In genomic region chr6:56954389-56955170, GRCh38 we compare ENCODE assay signal across 7 cellular contexts. TPM values are rescaled to one million over a fixed set of nuclear protein-coding genes. Genes with fewer than 3 reads are reported as not detected.
A peak's percentile ranks its signal among the peaks of the same experiment; 100 is the strongest.
DNase-seq lines count a peak whose midpoint lies in the region; ATAC-seq, FAIRE-seq and TF ChIP-seq lines count a peak whose summit lies in the region.

TSS of gene BEND6 (plus strand) at chr6:56955107. CDS start at chr6:56981811, 26,704 bp downstream.

- DNase-seq in GM10248 (ENCODE audit: extremely low spot score) (peak; percentile 63), HTR-8/SVneo (ENCODE audit: insufficient read length, low spot score) (peak; percentile 65), SKM-1 treated with dmso at 0.1 percent for 144 hours (lab: John Stamatoyannopoulos, UW; ENCODE audit: unreplicated experiment) (peak; percentile 72), caudate nucleus (lab: John Stamatoyannopoulos, UW) (peak in 58 of 61 donors; percentile 6 to 94 (median 83)), kidney (peak; percentile 80)
- peak; percentile 8 to 24 for DNase-seq in stimulated activated CD4-positive, alpha-beta T cell treated with anti-CD3 and anti-CD28 coated beads, Interleukin-12 subunit alpha, Interleukin-12 subunit beta, amount 100 ng/mL, for 24 hours (ENCODE audit: low read depth in 2 of 2)

- H3K27ac ChIP-seq in caudate nucleus (ENCODE audit: low read depth, low read length) = peak within 1 kb of the TSS; percentile 82
- H3K27ac ChIP-seq in kidney (ENCODE audit: low read depth in 2 of 2, low read length in 2 of 2) = no peak within 1 kb of the TSS

- intact Hi-C loops in kidney (cut with DNase I) = no loop called here

- no peaks in the 10 kb centered on the region for H3K36me3 ChIP-seq in kidney (ENCODE audit: control insufficient read depth in 1 of 2, insufficient read depth in 2 of 2, low read length in 2 of 2)

- peak; percentile 83 for FAIRE-seq in HTR-8/SVneo (lab: Jason Lieb, UNC)
- FAIRE-seq in kidney (lab: Jason Lieb, UNC) = no peak

- POLR2A ChIA-PET in GM10248 (lab: Yijun Ruan, JAX) = no interaction called here

- TF ChIP-seq CTCF in GM10248 (IDR thresholded peaks at IDR 0.05; ENCODE audit: control extremely low read depth, extremely low read depth, low read depth, missing control alignments) (no peak), kidney (IDR thresholded peaks at IDR 0.05; ENCODE audit: borderline replicate concordance, extremely low read depth, insufficient read depth) (no peak)

- no peaks in the 10 kb centered on the region for H3K9me3 ChIP-seq in kidney (ENCODE audit: control insufficient read depth in 1 of 2, low read length in 2 of 2)

- peak within 1 kb of the TSS; percentile 62 to 64 for H3K4me3 ChIP-seq in kidney (ENCODE audit: low read length in 2 of 2)

- H3K4me1 ChIP-seq in kidney (ENCODE audit: control insufficient read depth in 1 of 2, insufficient read depth in 1 of 2, low read depth in 1 of 2, low read length in 2 of 2) = peaks cover 7 to 10% of the 10 kb centered on the region in 2 donors

- CTCF ChIA-PET in GM10248 (lab: Yijun Ruan, JAX) = interaction anchor here (0.8 to 3.7 kb wide), 34 partner anchors 10 to 363 kb away, joined by 3 to 40 read pairs (median 4); partner anchors contain the start of gene PRIM2

- H3K9ac ChIP-seq in kidney (ENCODE audit: low read length in 2 of 2) = peak within 1 kb of the TSS in 1 of 2 donors; percentile 31

- peak; percentile 36 for ATAC-seq in GM21515 (IDR thresholded peaks at IDR 0.05; ENCODE audit: unreplicated experiment)

RNA-seq across cellular contexts. Expression of gene BEND6, which starts in this region (rescaled TPM):
- total RNA-seq in kidney = 0.72 TPM
- polyA plus RNA-seq in kidney (ENCODE audit: insufficient read depth, low read depth, low replicate concordance) = 0.86 TPM

Comparison
In these comparisons a context has a peak if more than half of its experiments do, and no peak if none do; other contexts are left out.
1. Peak in DNase-seq and H3K4me3 ChIP-seq in kidney; RNA of the gene not detected or under 1 TPM.
2. DNase-seq: peak in every context shown above with its lines; median percentile 83 in caudate nucleus; 80 in kidney; 72 in SKM-1 treated with dmso at 0.1 percent for 144 hours; 65 in HTR-8/SVneo; 63 in GM10248; 16 in stimulated activated CD4-positive, alpha-beta T cell treated with anti-CD3 and anti-CD28 coated beads, Interleukin-12 subunit alpha, Interleukin-12 subunit beta, amount 100 ng/mL, for 24 hours.